In genomic region chr11:907668-908067, GRCh38 we compare ENCODE assay signal across 25 cellular contexts. TPM values are rescaled to one million over a fixed set of nuclear protein-coding genes. Genes with fewer than 3 reads are reported as not detected.
DNase-seq lines count a peak whose midpoint lies in the region; ATAC-seq and TF ChIP-seq lines count a peak whose summit lies in the region.
"Had no signal": no experiment of that assay in that cellular context is flagged by ENCODE, and none has a peak within 500 bp of the region (broad histone marks: within the 10 kb centered on the region; RNA-seq: fewer than 3 reads in every experiment).

No MANE protein-coding gene starts in this region.

- no peaks in the 10 kb centered on the region for H3K9me3 ChIP-seq in CD8-positive, alpha-beta T cell (ENCODE audit: low read length)
- H3K9me3 ChIP-seq in heart right ventricle = no peaks in the 10 kb centered on the region
- H3K9me3 ChIP-seq: colonic mucosa, Peyer's patch, SJCRH30 had no signal

- intact Hi-C loops in CD8-positive, alpha-beta T cell (cut with DNase I, micrococcal nuclease) = loop anchor here in 1 of 2 experiments (5.0 kb wide), 1 partner anchor 60 kb away; no protein-coding TSS in a partner anchor
- intact Hi-C loops in activated B cell treated with CpG ODN at 0.5 μM for 24 hours (cut with micrococcal nuclease) = no loop called here
- intact Hi-C loops in Calu3 (cut with micrococcal nuclease; ENCODE audit: unreplicated experiment) = no loop called here
- intact Hi-C loops in sciatic nerve (cut with DNase I) = loop anchor here (5.0 kb wide), 1 partner anchor 475 kb away; no protein-coding TSS in a partner anchor
- intact Hi-C loops in heart right ventricle (cut with DNase I) = loop anchor here in 1 of 10 donors (5.0 kb wide), 1 partner anchor 60 kb away; no protein-coding TSS in a partner anchor

- H3K4me1 Mint-ChIP-seq in CD8-positive, alpha-beta T cell (ENCODE audit: low read depth) = peaks cover 24% of the 10 kb centered on the region
- peaks cover 18% of the 10 kb centered on the region for H3K4me1 Mint-ChIP-seq in GM23338
- peaks cover 31% of the 10 kb centered on the region for H3K4me1 Mint-ChIP-seq in activated B cell treated with CpG ODN at 0.5 μM for 24 hours
- H3K4me1 Mint-ChIP-seq in nephron progenitor cell = peaks cover 16% of the 10 kb centered on the region
- no peaks in the 10 kb centered on the region for H3K4me1 Mint-ChIP-seq in Calu3 (ENCODE audit: low read depth, unreplicated experiment)

- peaks cover 36% of the 10 kb centered on the region for H3K36me3 Mint-ChIP-seq in CD8-positive, alpha-beta T cell
- H3K36me3 Mint-ChIP-seq in GM23338 (ENCODE audit: low read depth) = peaks cover 41% of the 10 kb centered on the region
- peaks cover 24% of the 10 kb centered on the region for H3K36me3 Mint-ChIP-seq in activated B cell treated with CpG ODN at 0.5 μM for 24 hours (ENCODE audit: low read depth)
- peaks cover 19% of the 10 kb centered on the region for H3K36me3 Mint-ChIP-seq in nephron progenitor cell (ENCODE audit: low read depth)
- peaks cover 28% of the 10 kb centered on the region for H3K36me3 Mint-ChIP-seq in Calu3 (ENCODE audit: insufficient read depth, unreplicated experiment)

- peaks cover 9% of the 10 kb centered on the region for H4K20me1 ChIP-seq in GM23338 (replicated peaks; ENCODE audit: insufficient read depth)

- no TSS peak for BruUV-seq in Calu3 (replicated peaks; lab: Mats Ljungman, UMichigan)

- no peak overlapping the region for H3K4me2 ChIP-seq in GM23338

- peaks cover 47% of the 10 kb centered on the region for H3K79me2 ChIP-seq in GM23338 (replicated peaks; ENCODE audit: insufficient read depth)

- H3K4me1 ChIP-seq in CD8-positive, alpha-beta T cell (ENCODE audit: insufficient read depth, low read length) = peaks cover 16% of the 10 kb centered on the region
- H3K4me1 ChIP-seq in GM23338 (ENCODE audit: insufficient read depth) (peaks cover 14% of the 10 kb centered on the region; the same call in 1 of the 2 replicates), heart right ventricle (peaks cover 0 to 24% (median 16%) of the 10 kb centered on the region in 9 donors)
- H3K4me1 ChIP-seq: colonic mucosa, SJCRH30 had no signal

- H3K27ac ChIP-seq in CD8-positive, alpha-beta T cell (ENCODE audit: low read depth, low read length) = no peak overlapping the region
- H3K27ac ChIP-seq in GM23338 (ENCODE audit: low read depth) (no peak overlapping the region), heart right ventricle (no peak overlapping the region)
- H3K27ac ChIP-seq: cardiac muscle cell, colonic mucosa, Peyer's patch, SJCRH30 had no signal

- H3K4me3 Mint-ChIP-seq in CD8-positive, alpha-beta T cell = peak overlapping the region; percentile 29
- H3K4me3 Mint-ChIP-seq in GM23338 = 0 out of 3 replicates have a peak overlapping the region, but pooled peaks have one; percentile 20
- H3K4me3 Mint-ChIP-seq in activated B cell treated with CpG ODN at 0.5 μM for 24 hours = no peak overlapping the region
- H3K4me3 Mint-ChIP-seq in nephron progenitor cell = peak overlapping the region; percentile 20
- no peak overlapping the region for H3K4me3 Mint-ChIP-seq in Calu3 (ENCODE audit: low read depth, unreplicated experiment)
- H3K4me3 Mint-ChIP-seq: activated CD8-positive, alpha-beta T cell treated with anti-CD3 and anti-CD28 coated beads for 36 hours; effector memory CD8-positive, alpha-beta T cell had no signal

- no peak overlapping the region for H3K27ac Mint-ChIP-seq in CD8-positive, alpha-beta T cell
- no peak overlapping the region for H3K27ac Mint-ChIP-seq in GM23338
- peak overlapping the region; percentile 59 for H3K27ac Mint-ChIP-seq in activated B cell treated with CpG ODN at 0.5 μM for 24 hours
- H3K27ac Mint-ChIP-seq in nephron progenitor cell = no peak overlapping the region
- H3K27ac Mint-ChIP-seq in Calu3 (ENCODE audit: unreplicated experiment) = no peak overlapping the region
- H3K27ac Mint-ChIP-seq: activated CD8-positive, alpha-beta T cell treated with anti-CD3 and anti-CD28 coated beads for 36 hours; CD4-positive, CD25-positive, alpha-beta regulatory T cell; effector memory CD8-positive, alpha-beta T cell; stimulated activated naive CD8-positive, alpha-beta T cell treated with anti-CD3 and anti-CD28 coated beads, Interleukin-15, Interleukin-2, amounts not matched to agents 100 ng/mL and 50 ng/mL, for 24 hours had no signal

- no peaks in the 10 kb centered on the region for H3K27me3 ChIP-seq in CD8-positive, alpha-beta T cell (ENCODE audit: insufficient read depth, low read length)
- H3K27me3 ChIP-seq in GM23338 (ENCODE audit: insufficient read depth) (no peaks in the 10 kb centered on the region), heart right ventricle (no peaks in the 10 kb centered on the region)
- H3K27me3 ChIP-seq: cardiac muscle cell, colonic mucosa, Peyer's patch, SJCRH30 had no signal

- peaks cover 15% of the 10 kb centered on the region; the same call in 1 of the 2 replicates for H3F3A ChIP-seq in GM23338 (replicated peaks; ENCODE audit: low read depth)

- no peak for DNase-seq in CD8-positive, alpha-beta T cell
- DNase-seq in GM23338 (ENCODE audit: low spot score) = no peak
- DNase-seq in activated B cell treated with CpG ODN at 0.5 μM for 24 hours = no peak
- DNase-seq in nephron progenitor cell = no peak
- no peak for DNase-seq in Calu3
- no peak for DNase-seq in AML-193 (lab: John Stamatoyannopoulos, UW)
- DNase-seq in sciatic nerve (ENCODE audit: low spot score) = no peak
- DNase-seq in heart right ventricle = no peak
- DNase-seq: activated CD8-positive, alpha-beta T cell treated with anti-CD3 and anti-CD28 coated beads for 36 hours; activated naive CD4-positive, alpha-beta T cell treated with anti-CD3 and anti-CD28 coated beads, Interleukin-2, amount 50 U/mL, for 16 hours; anterior cingulate cortex; CD4-positive, CD25-positive, alpha-beta regulatory T cell; colonic mucosa; DMS153; effector memory CD8-positive, alpha-beta T cell; left colon; NCI-H1694 treated with DMSO at 0.1 percent for 48 hours; NCI-H2171; NCI-H524; NK-92 treated with Interleukin-12 subunit alpha and Interleukin-12 subunit beta, amount 100 ng/mL, for 24 hours; Peyer's patch; SJCRH30 had no signal

- ATAC-seq in CD8-positive, alpha-beta T cell = no peak
- ATAC-seq in GM23338 (no peak), activated B cell treated with CpG ODN at 0.5 μM for 24 hours (ENCODE audit: low read depth) (no peak), sciatic nerve (no peak), heart right ventricle (no peak)
- ATAC-seq: activated CD8-positive, alpha-beta T cell treated with anti-CD3 and anti-CD28 coated beads for 36 hours; effector memory CD8-positive, alpha-beta T cell; esophagus mucosa; left colon had no signal

- H3K9me2 ChIP-seq in GM23338 (ENCODE audit: insufficient read depth) = no peaks in the 10 kb centered on the region

- H3K9me3 Mint-ChIP-seq in CD8-positive, alpha-beta T cell = no peaks in the 10 kb centered on the region
- H3K9me3 Mint-ChIP-seq in GM23338 (no peaks in the 10 kb centered on the region), activated B cell treated with CpG ODN at 0.5 μM for 24 hours (no peaks in the 10 kb centered on the region), nephron progenitor cell (no peaks in the 10 kb centered on the region), Calu3 (ENCODE audit: low read depth, unreplicated experiment) (no peaks in the 10 kb centered on the region)
- H3K9me3 Mint-ChIP-seq: activated CD8-positive, alpha-beta T cell treated with anti-CD3 and anti-CD28 coated beads for 36 hours; CD4-positive, CD25-positive, alpha-beta regulatory T cell; effector memory CD8-positive, alpha-beta T cell; stimulated activated naive CD8-positive, alpha-beta T cell treated with anti-CD3 and anti-CD28 coated beads, Interleukin-15, Interleukin-2, amounts not matched to agents 100 ng/mL and 50 ng/mL, for 24 hours had no signal

- CTCF ChIA-PET in CD8-positive, alpha-beta T cell (lab: Charles Lee) = interaction anchor here (0.7 kb wide), 1 partner anchor 19 kb away, joined by 5 read pairs; no protein-coding TSS in a partner anchor
- CTCF ChIA-PET in activated B cell treated with CpG ODN at 0.5 μM for 24 hours (lab: Charles Lee) (no interaction called here), Calu3 (lab: Charles Lee) (interaction anchor here (0.7 kb wide), 1 partner anchor 682 kb away, joined by 4 read pairs; no protein-coding TSS in a partner anchor)

- H3K36me3 ChIP-seq in CD8-positive, alpha-beta T cell (ENCODE audit: insufficient read depth, low read length) = peaks cover 17% of the 10 kb centered on the region
- H3K36me3 ChIP-seq in GM23338 (ENCODE audit: insufficient read depth) (peaks cover 6% of the 10 kb centered on the region), heart right ventricle (peaks cover 0 to 42% (median 8%) of the 10 kb centered on the region in 9 donors)
- H3K36me3 ChIP-seq: colonic mucosa had no signal

- WGBS in heart right ventricle, 2 donors = 87 to 91% methylated on average over 2 of the region's 2 CpGs

- no peak overlapping the region for H3K4me3 ChIP-seq in CD8-positive, alpha-beta T cell (ENCODE audit: low read depth, low read length)
- H3K4me3 ChIP-seq in GM23338 (no peak overlapping the region), heart right ventricle (no peak overlapping the region)
- H3K4me3 ChIP-seq: cardiac muscle cell, colonic mucosa, Peyer's patch, SJCRH30 had no signal

- H2AFZ ChIP-seq in GM23338 = no peak overlapping the region

- H3K27me3 Mint-ChIP-seq in CD8-positive, alpha-beta T cell (ENCODE audit: low read depth) = no peaks in the 10 kb centered on the region
- H3K27me3 Mint-ChIP-seq in GM23338 (ENCODE audit: insufficient read depth, low read depth, poor library complexity) = peaks cover 8% of the 10 kb centered on the region
- no peaks in the 10 kb centered on the region for H3K27me3 Mint-ChIP-seq in activated B cell treated with CpG ODN at 0.5 μM for 24 hours
- H3K27me3 Mint-ChIP-seq in nephron progenitor cell (ENCODE audit: low read depth, poor library complexity) = peaks cover 2% of the 10 kb centered on the region
- no peaks in the 10 kb centered on the region for H3K27me3 Mint-ChIP-seq in Calu3 (ENCODE audit: unreplicated experiment)
- H3K27me3 Mint-ChIP-seq: activated CD8-positive, alpha-beta T cell treated with anti-CD3 and anti-CD28 coated beads for 36 hours; CD4-positive, CD25-positive, alpha-beta regulatory T cell; effector memory CD8-positive, alpha-beta T cell; stimulated activated naive CD8-positive, alpha-beta T cell treated with anti-CD3 and anti-CD28 coated beads, Interleukin-15, Interleukin-2, amounts not matched to agents 100 ng/mL and 50 ng/mL, for 24 hours had no signal

- no peak for TF ChIP-seq CTCF in CD8-positive, alpha-beta T cell (IDR thresholded peaks at IDR 0.05)
- TF ChIP-seq CTCF in GM23338 (conservative IDR thresholded peaks at IDR 0.05; ENCODE audit: low read depth in 2 of 2) = no peak
- TF ChIP-seq CTCF in activated B cell treated with CpG ODN at 0.5 μM for 24 hours (IDR thresholded peaks at IDR 0.05) = no peak
- TF ChIP-seq CTCF in nephron progenitor cell (IDR thresholded peaks at IDR 0.05) = no peak
- no peak for TF ChIP-seq CTCF in Calu3 (IDR thresholded peaks at IDR 0.05; ENCODE audit: unreplicated experiment)
- no peak for TF ChIP-seq CTCF in heart right ventricle (IDR thresholded peaks at IDR 0.05)

- POLR2A ChIA-PET in CD8-positive, alpha-beta T cell (lab: Charles Lee) = no interaction called here
- POLR2A ChIA-PET in activated B cell treated with CpG ODN at 0.5 μM for 24 hours (lab: Charles Lee) = no interaction called here

RNA-seq across cellular contexts. Expression of gene CHID1, which starts 2.9 kb away (rescaled TPM):
- 10 to 100 TPM; 16.0 to 18.1 TPM for total RNA-seq in CD8-positive, alpha-beta T cell
- 51.2 and 67.3 TPM in 2 replicates for total RNA-seq in GM23338 (2014; rRNA removed; shearing (Covaris generic))
- polyA plus RNA-seq in GM23338 (2016; fragmentation: Nextera tagmentation; extraction: Ambion mirVana) = 54.1 and 55.4 TPM in 2 replicates
- 43.9 and 45.7 TPM in 2 replicates for total RNA-seq in activated B cell treated with CpG ODN at 0.5 μM for 24 hours
- total RNA-seq in Calu3 (2022) = 134 and 150 TPM in 2 replicates
- total RNA-seq in sciatic nerve = 59.4 TPM
- 10 to 100 TPM; 47.9 to 75.2 (median 62.4) TPM for total RNA-seq in heart right ventricle
- 10 to 100 TPM; 40.1 to 53.5 TPM for polyA plus RNA-seq in heart right ventricle

RNA-seq across cellular contexts. Expression of gene AP2A2, which starts 18.0 kb away (rescaled TPM):
- 10 to 100 TPM; 38.6 to 44.3 TPM for total RNA-seq in CD8-positive, alpha-beta T cell
- 36.4 and 47.5 TPM in 2 replicates for total RNA-seq in GM23338 (2014; rRNA removed; shearing (Covaris generic))
- polyA plus RNA-seq in GM23338 (2016; fragmentation: Nextera tagmentation; extraction: Ambion mirVana) = 23.7 and 28.4 TPM in 2 replicates
- total RNA-seq in activated B cell treated with CpG ODN at 0.5 μM for 24 hours = 49.6 and 54.3 TPM in 2 replicates
- total RNA-seq in Calu3 (2022) = 82.9 and 92.9 TPM in 2 replicates
- total RNA-seq in sciatic nerve = 119 TPM
- total RNA-seq in heart right ventricle = 10 to 100 TPM; 28.9 to 58.4 (median 38.8) TPM
- 10 to 100 TPM; 24.3 to 27.9 TPM for polyA plus RNA-seq in heart right ventricle

Comparison
In these comparisons a context has a peak if more than half of its experiments do, and no peak if none do; other contexts are left out.
1. H3K4me3 Mint-ChIP-seq: peak in CD8-positive, alpha-beta T cell (single experiment), GM23338 (single experiment) and nephron progenitor cell (single experiment); none in activated B cell treated with CpG ODN at 0.5 μM for 24 hours (single experiment) and Calu3 (single experiment).